ENCODE assay signal across 8 cellular contexts in genomic region chr4:44678094-44679023, GRCh38. TPM values are rescaled to one million over a fixed set of nuclear protein-coding genes. Genes with fewer than 3 reads are reported as not detected.
DNase-seq lines count a peak whose midpoint lies in the region; ATAC-seq, FAIRE-seq and TF ChIP-seq lines count a peak whose summit lies in the region.

Gene GUF1 (plus strand): TSS chr4:44678420. CDS start chr4:44678623, 203 bp downstream.

- peaks cover 5 to 23% (median 6%) of the 10 kb centered on the region in 3 donors for H3K4me1 ChIP-seq in pancreas
- peaks cover 0 to 15% (median 7%) of the 10 kb centered on the region in 4 donors for H3K4me1 ChIP-seq in tibial artery

- H3K9me3 Mint-ChIP-seq in activated naive CD8-positive, alpha-beta T cell treated with anti-CD3 and anti-CD28 coated beads, Interleukin-2, amount 50 U/mL, for 24 hours, result no peaks in the 10 kb centered on the region

- intact Hi-C loops in Right ventricle myocardium superior (cut with DNase I) (no loop called here), pancreas (cut with DNase I) (no loop called here), tibial artery (cut with DNase I; ENCODE audit: low total_unique reads) (no loop called here)

- H3K27me3 ChIP-seq in pancreas (no peaks in the 10 kb centered on the region), tibial artery (no peaks in the 10 kb centered on the region)

- peaks cover 2% of the 10 kb centered on the region for H3K27me3 Mint-ChIP-seq in activated naive CD8-positive, alpha-beta T cell treated with anti-CD3 and anti-CD28 coated beads, Interleukin-2, amount 50 U/mL, for 24 hours

- FAIRE-seq in pancreas (lab: Jason Lieb, UNC), result peak; percentile 85

- H3K4me1 Mint-ChIP-seq in activated naive CD8-positive, alpha-beta T cell treated with anti-CD3 and anti-CD28 coated beads, Interleukin-2, amount 50 U/mL, for 24 hours, result peaks cover 32% of the 10 kb centered on the region

- peak within 1 kb of the TSS; percentile 94 for H3K4me3 Mint-ChIP-seq in activated naive CD8-positive, alpha-beta T cell treated with anti-CD3 and anti-CD28 coated beads, Interleukin-2, amount 50 U/mL, for 24 hours

- H3K4me3 ChIP-seq in GM12865 (ENCODE audit: low read depth, low read length) (peak within 1 kb of the TSS; percentile 93), pancreas (peak within 1 kb of the TSS; percentile 70 to 85 (median 78)), tibial artery (peak within 1 kb of the TSS; percentile 74 to 88)

- H3K27ac ChIP-seq in pancreas (peak within 1 kb of the TSS; percentile 82 to 91 (median 86)), tibial artery (peak within 1 kb of the TSS; percentile 88 to 90)

- 0 to 1% methylated on average over 55 of the region's 55 CpGs for WGBS in pancreas, 2 donors

- peaks cover 16% of the 10 kb centered on the region for H3K36me3 Mint-ChIP-seq in activated naive CD8-positive, alpha-beta T cell treated with anti-CD3 and anti-CD28 coated beads, Interleukin-2, amount 50 U/mL, for 24 hours (ENCODE audit: low read depth)

- peaks cover 0 to under 1% (median 0%) of the 10 kb centered on the region in 3 donors for H3K36me3 ChIP-seq in pancreas
- peaks cover 3 to 13% (median 8%) of the 10 kb centered on the region in 3 donors for H3K36me3 ChIP-seq in tibial artery

- DNase-seq in GM12865 (ENCODE audit: low read depth), result peak; percentile 95
- peak; percentile 43 for DNase-seq in NCI-H1417 treated with DMSO at 0.1 percent for 48 hours (lab: John Stamatoyannopoulos, UW)
- peak; percentile 81 for DNase-seq in SW480 (ENCODE audit: low spot score)
- DNase-seq in activated naive CD8-positive, alpha-beta T cell treated with anti-CD3 and anti-CD28 coated beads, Interleukin-2, amount 50 U/mL, for 24 hours, result peak; percentile 86
- peak; percentile 94 for DNase-seq in Right ventricle myocardium superior
- DNase-seq in pancreas, result peak; percentile 85 to 96 (median 89)
- peak; percentile 85 to 91 for DNase-seq in tibial artery

- ATAC-seq in HG02763 (IDR thresholded peaks at IDR 0.05; ENCODE audit: unreplicated experiment), result peak; percentile 98
- ATAC-seq in activated naive CD8-positive, alpha-beta T cell treated with anti-CD3 and anti-CD28 coated beads, Interleukin-2, amount 50 U/mL, for 24 hours, result peak; percentile 93
- ATAC-seq in Right ventricle myocardium superior (ENCODE audit: poor library complexity), result peak; percentile 100
- peak; percentile 95 to 99 (median 98) for ATAC-seq in pancreas

- H3K27ac Mint-ChIP-seq in activated naive CD8-positive, alpha-beta T cell treated with anti-CD3 and anti-CD28 coated beads, Interleukin-2, amount 50 U/mL, for 24 hours, result peak within 1 kb of the TSS; percentile 96

- no peak for TF ChIP-seq CTCF in GM12865 (IDR thresholded peaks at IDR 0.05; ENCODE audit: insufficient read depth, low read depth, low read length, missing control alignments)
- TF ChIP-seq CTCF in pancreas (IDR thresholded peaks at IDR 0.05), result no peak
- no peak for TF ChIP-seq CTCF in tibial artery (IDR thresholded peaks at IDR 0.05)

- H3K9me3 ChIP-seq in pancreas, result no peaks in the 10 kb centered on the region
- no peaks in the 10 kb centered on the region for H3K9me3 ChIP-seq in tibial artery

RNA-seq across cellular contexts. Expression of gene GUF1, which starts in this region (rescaled TPM):
- total RNA-seq in Right ventricle myocardium superior, result 23.0 TPM
- total RNA-seq in pancreas, result 10 to 100 TPM in 1 of 6 donors, 1 to 10 TPM in 5; 5.3 to 10.7 (median 8.7) TPM
- 1 to 10 TPM; 5.4 to 8.7 TPM for polyA plus RNA-seq in pancreas

Comparison
In these comparisons a context has a peak if more than half of its experiments do, and no peak if none do; other contexts are left out.
1. Peak in every context shown above with its lines: DNase-seq, ATAC-seq, H3K4me3 ChIP-seq and H3K27ac ChIP-seq.
2. DNase-seq: peak in every context shown above with its lines; median percentile 95 in GM12865; 94 in Right ventricle myocardium superior; 89 in pancreas; 88 in tibial artery; 86 in activated naive CD8-positive, alpha-beta T cell treated with anti-CD3 and anti-CD28 coated beads, Interleukin-2, amount 50 U/mL, for 24 hours; 81 in SW480; 43 in NCI-H1417 treated with DMSO at 0.1 percent for 48 hours.